ENCODE assay signal across 18 cellular contexts in the genomic region with DNA sequence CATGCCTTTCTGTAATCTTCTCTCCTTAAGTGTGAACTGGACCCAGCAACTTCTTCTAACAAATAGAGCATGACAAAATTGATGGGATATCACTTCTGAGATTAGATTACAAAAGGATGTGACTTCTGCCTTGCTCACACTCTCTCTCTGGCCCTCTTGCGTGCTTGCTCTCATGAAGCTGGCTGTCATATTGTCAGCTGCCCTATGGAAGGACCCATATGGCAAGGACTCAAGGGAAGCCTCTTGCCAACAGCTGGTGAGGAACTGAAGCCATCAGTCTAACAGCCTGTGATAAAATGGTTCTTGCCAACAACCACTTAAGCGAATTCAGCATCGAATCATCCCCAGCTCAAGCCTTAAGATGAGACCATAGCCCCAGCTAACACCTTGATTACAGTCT. TPM values are rescaled to one million over a fixed set of nuclear protein-coding genes. Genes with fewer than 3 reads are reported as not detected.
"Had no signal": no experiment of that assay in that cellular context is flagged by ENCODE, and none has a peak within 500 bp of the region (broad histone marks: within the 10 kb centered on the region; RNA-seq: fewer than 3 reads in every experiment).

No MANE protein-coding gene starts in this region.

- H3K27me3 ChIP-seq: heart left ventricle, right lobe of liver, testis, tibial nerve had no signal

- H3K27ac ChIP-seq: heart left ventricle, psoas muscle, right lobe of liver, testis, tibial nerve had no signal

- H3K4me3 ChIP-seq: heart left ventricle, psoas muscle, right lobe of liver, testis, tibial nerve had no signal

- H3K36me3 ChIP-seq: heart left ventricle, right lobe of liver, tibial nerve had no signal

- DNase-seq: endodermal cell; erythroblast; foreskin melanocyte; heart left ventricle; hypothalamus; kidney glomerular epithelial cell; mesendoderm; naive thymus-derived CD4-positive, alpha-beta T cell; nephron progenitor cell; psoas muscle; retina; right lobe of liver; stimulated activated CD4-positive, alpha-beta T cell treated with anti-CD3 and anti-CD28 coated beads, Interleukin-2, amount 100 ng/mL, for 24 hours; stimulated activated CD4-positive, alpha-beta T cell treated with anti-CD3 and anti-CD28 coated beads, Interleukin-4, amount 100 ng/mL, for 4 hours; stimulated activated naive B cell treated with anti-CD40 and anti-IgM and Interleukin-4, amounts not matched to agents 10 μg/mL and 1 μg/mL and 100 μg/mL, for 72 hours; stimulated activated naive CD8-positive, alpha-beta T cell treated with anti-CD3 and anti-CD28 coated beads, Interleukin-15, amount 100 ng/mL, for 72 hours; testis had no signal

- H3K9me3 ChIP-seq: right lobe of liver, testis had no signal

RNA-seq across cellular contexts. Expression of a gene that starts 4.8 kb away (rescaled TPM):
- total RNA-seq: endodermal cell had no signal
